1 cellular context compared by ENCODE assay signal in the genomic region with DNA sequence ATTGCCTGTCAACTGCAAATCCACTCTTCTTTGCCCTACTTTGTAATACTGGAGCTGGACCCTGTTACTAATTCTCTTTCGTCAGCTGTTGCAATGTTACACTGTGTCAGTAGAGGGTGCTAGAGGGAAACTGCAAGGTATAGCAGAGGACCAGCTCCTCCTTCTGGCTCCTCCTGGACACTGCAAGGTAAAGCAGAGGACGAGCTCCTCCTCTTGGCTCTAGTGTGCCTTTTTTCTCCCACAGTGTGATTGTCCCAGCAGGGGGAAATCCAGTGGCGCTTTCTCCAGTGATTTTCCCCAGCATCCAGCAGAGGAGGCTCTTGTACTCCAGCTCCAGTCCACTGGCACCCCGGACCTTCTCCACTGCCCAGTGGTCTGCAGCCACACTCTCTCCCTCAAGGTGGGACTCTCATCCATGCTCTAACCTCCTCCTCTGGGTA.
A peak's percentile ranks its signal among the peaks of the same experiment; 100 is the strongest.
TF ChIP-seq lines count a peak whose summit lies in the region.

No MANE protein-coding gene starts in this region.

TF ChIP-seq in HepG2, 621 proteins besides CTCF, POLR2A, EP300 and RAD21 (continued from another document):
- TF ChIP-seq, protein P1, sequence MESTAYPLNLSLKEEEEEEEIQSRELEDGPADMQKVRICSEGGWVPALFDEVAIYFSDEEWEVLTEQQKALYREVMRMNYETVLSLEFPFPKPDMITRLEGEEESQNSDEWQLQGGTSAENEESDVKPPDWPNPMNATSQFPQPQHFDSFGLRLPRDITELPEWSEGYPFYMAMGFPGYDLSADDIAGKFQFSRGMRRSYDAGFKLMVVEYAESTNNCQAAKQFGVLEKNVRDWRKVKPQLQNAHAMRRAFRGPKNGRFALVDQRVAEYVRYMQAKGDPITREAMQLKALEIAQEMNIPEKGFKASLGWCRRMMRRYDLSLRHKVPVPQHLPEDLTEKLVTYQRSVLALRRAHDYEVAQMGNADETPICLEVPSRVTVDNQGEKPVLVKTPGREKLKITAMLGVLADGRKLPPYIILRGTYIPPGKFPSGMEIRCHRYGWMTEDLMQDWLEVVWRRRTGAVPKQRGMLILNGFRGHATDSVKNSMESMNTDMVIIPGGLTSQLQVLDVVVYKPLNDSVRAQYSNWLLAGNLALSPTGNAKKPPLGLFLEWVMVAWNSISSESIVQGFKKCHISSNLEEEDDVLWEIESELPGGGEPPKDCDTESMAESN (CRISPR knock-in tag; conservative IDR thresholded peaks at IDR 0.05) = no peak
- TF ChIP-seq MIER2 (CRISPR knock-in tag; IDR thresholded peaks at IDR 0.05) = peak; percentile 82; the same call in 1 of the 2 replicates
